Comparison of ENCODE assay signal across 20 cellular contexts in the genomic region with DNA sequence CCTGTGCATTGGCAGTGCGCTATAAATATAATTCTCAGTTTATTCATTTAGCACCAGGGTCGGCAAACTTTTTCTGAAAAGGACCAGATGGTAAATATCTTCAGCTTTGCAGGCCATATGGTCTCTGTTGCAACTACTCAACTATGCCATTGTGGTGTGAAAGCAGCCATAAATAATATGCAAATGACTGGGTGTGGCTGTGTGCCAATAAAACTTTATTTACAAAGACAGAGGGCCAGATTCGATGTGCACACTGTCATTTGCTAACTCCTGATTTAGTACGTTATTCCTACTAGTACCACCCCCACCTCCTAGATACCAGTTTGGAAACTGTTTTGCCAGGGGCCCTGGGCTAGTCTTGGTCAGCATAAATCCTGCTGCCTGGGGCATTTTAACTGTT.
DNase-seq lines count a peak whose midpoint lies in the region; ATAC-seq, FAIRE-seq and TF ChIP-seq lines count a peak whose summit lies in the region.
"Had no signal": no experiment of that assay in that cellular context is flagged by ENCODE, and none has a peak within 500 bp of the region (broad histone marks: within the 10 kb centered on the region; RNA-seq: fewer than 3 reads in every experiment).

No MANE protein-coding gene starts in this region.

- in situ Hi-C loops in GM12878 (cut with MboI) = no loop called here

- BruUV-seq in GM12878 (replicated peaks; lab: Mats Ljungman, UMichigan) = no TSS peak

- H3K4ac ChIP-seq in neuronal stem cell (ENCODE audit: low read length) = no peak overlapping the region

- no peak overlapping the region for H2BK120ac ChIP-seq in neuronal stem cell (ENCODE audit: low read depth, low read length)

- H3K9me3 ChIP-seq in GM12878 (replicated peaks; ENCODE audit: control insufficient read depth, insufficient read depth, low read length) (no peaks in the 10 kb centered on the region), neuronal stem cell (replicated peaks in 1 of 2; ENCODE audit: control insufficient read depth in 2 of 2, insufficient read depth in 1 of 2, low read depth in 1 of 2, low read length in 2 of 2) (peaks cover 0 to 2% of the 10 kb centered on the region in 2 donors)

- no peak for TF ChIP-seq EP300 in GM12878 (IDR thresholded peaks at IDR 0.05; ENCODE audit: borderline replicate concordance in 1 of 2, control insufficient read depth in 1 of 2, low read depth in 2 of 2, low read length in 2 of 2)

- H2AFZ ChIP-seq in GM12878 (ENCODE audit: control insufficient read depth, low read depth, low read length) = no peak overlapping the region
- no peak overlapping the region for H2AFZ ChIP-seq in neuronal stem cell (ENCODE audit: low read length)

- H3K79me2 ChIP-seq in GM12878 (ENCODE audit: control insufficient read depth, insufficient read depth, low read length) = no peaks in the 10 kb centered on the region

- peak; percentile 79 for DNase-seq in DMS 273 (lab: John Stamatoyannopoulos, UW; ENCODE audit: unreplicated experiment)
- DNase-seq in DMS 273 treated with DMSO at 0.1 percent for 48 hours (lab: John Stamatoyannopoulos, UW) = peak; percentile 36
- peak; percentile 63 for DNase-seq in NCI-H1694 treated with DMSO at 0.1 percent for 48 hours (lab: John Stamatoyannopoulos, UW)
- DNase-seq in GM12878 (ENCODE audit: low read depth, low spot score) = no peak
- DNase-seq in stimulated activated CD4-positive, alpha-beta T cell treated with anti-CD3 and anti-CD28 coated beads, Interleukin-12 subunit alpha, Interleukin-12 subunit beta, amount 100 ng/mL, for 4 hours = no peak
- no peak for DNase-seq in NCI-H774 (lab: John Stamatoyannopoulos, UW)
- DNase-seq in neuronal stem cell (ENCODE audit: low spot score) = no peak
- no peak for DNase-seq in sciatic nerve (ENCODE audit: low spot score)
- DNase-seq: C1 segment of cervical spinal cord; Calu3; CD4-positive, alpha-beta memory T cell; COR-L47; DMS79; EL; GDM1; H7; HCEC 1CT had no signal

- intact Hi-C loops in GM12878 (cut with micrococcal nuclease; ENCODE audit: unreplicated experiment) (no loop called here), sciatic nerve (cut with DNase I) (no loop called here)

- H3K4me1 ChIP-seq in GM12878 (ENCODE audit: control insufficient read depth, insufficient read depth, low read length) (no peaks in the 10 kb centered on the region), neuronal stem cell (ENCODE audit: control insufficient read depth in 2 of 2, insufficient read depth in 1 of 2, low read depth in 1 of 2, low read length in 2 of 2) (no peaks in the 10 kb centered on the region)

- H4K8ac ChIP-seq in neuronal stem cell (ENCODE audit: low read depth, low read length) = no peak overlapping the region

- no peaks in the 10 kb centered on the region for H3K79me1 ChIP-seq in neuronal stem cell (ENCODE audit: low read depth, low read length)

- POLR2A ChIA-PET in GM12878 (lab: Charles Lee) = no interaction called here

- H3K4me3 ChIP-seq in GM12878 (no peak overlapping the region), neuronal stem cell (ENCODE audit: low read length in 2 of 2) (no peak overlapping the region)

- H3K36me3 ChIP-seq in GM12878 (ENCODE audit: control insufficient read depth in 2 of 2, insufficient read depth in 2 of 2, low read length in 1 of 2) (no peaks in the 10 kb centered on the region), neuronal stem cell (replicated peaks in 1 of 2; ENCODE audit: control insufficient read depth in 2 of 2, insufficient read depth in 2 of 2, low read length in 2 of 2) (no peaks in the 10 kb centered on the region)

- TF ChIP-seq CTCF in GM12878 (IDR thresholded peaks at IDR 0.05 in 2 of 3, conservative IDR thresholded peaks at IDR 0.05 in 1 of 3; ENCODE audit: control insufficient read depth in 2 of 3, extremely low read depth in 1 of 3, insufficient read depth in 1 of 3, low read depth in 3 of 3, low read length in 3 of 3) = no peak

- H3K14ac ChIP-seq in neuronal stem cell (ENCODE audit: low read length) = no peak overlapping the region

- RAD21 ChIA-PET in GM12878 (lab: Charles Lee; ENCODE audit: unreplicated experiment) = no interaction called here

- CTCF ChIA-PET in GM12878 (lab: Yijun Ruan, JAX) = no interaction called here

- H3K27ac ChIP-seq in GM12878 (ENCODE audit: control insufficient read depth, insufficient read depth) (no peak overlapping the region), neuronal stem cell (replicated peaks; ENCODE audit: low read length) (no peak overlapping the region)

- peaks cover 0 to 1% of the 10 kb centered on the region in 2 experiments; a peak in 1 of 4 replicates for H3K27me3 ChIP-seq in GM12878 (replicated peaks in 1 of 2; ENCODE audit: control insufficient read depth in 2 of 2, insufficient read depth in 2 of 2, low read length in 1 of 2)
- no peaks in the 10 kb centered on the region for H3K27me3 ChIP-seq in neuronal stem cell (ENCODE audit: control insufficient read depth in 3 of 3, insufficient read depth in 3 of 3, low read depth in 1 of 3, low read length in 3 of 3)

- TF ChIP-seq POLR2A in GM12878 (IDR thresholded peaks at IDR 0.05; ENCODE audit: low read depth, low read length) = no peak

- no peak overlapping the region for H2AK5ac ChIP-seq in neuronal stem cell (ENCODE audit: low read depth, low read length)

- FAIRE-seq in GM12878 (lab: Jason Lieb, UNC) = no peak
- FAIRE-seq: GM12891, GM18507, H1 had no signal

- no peak overlapping the region for H3K23ac ChIP-seq in neuronal stem cell (ENCODE audit: low read depth, low read length, poor library complexity)

- no peak overlapping the region for H3K9ac ChIP-seq in GM12878 (ENCODE audit: control insufficient read depth, insufficient read depth, low read length)
- H3K9ac ChIP-seq in neuronal stem cell (ENCODE audit: low read depth, low read length, poor library complexity) = no peak overlapping the region

- no peak overlapping the region for H2BK5ac ChIP-seq in neuronal stem cell (ENCODE audit: low read length)

- WGBS in GM12878 (ENCODE audit: insufficient coverage, insufficient replicate concordance, low lambda C conversion rate, missing lambda C conversion rate) = 19% methylated on average over 4 of the region's 4 CpGs
- WGBS in neuronal stem cell (ENCODE audit: extremely low coverage in 2 of 2, insufficient read length in 2 of 2, insufficient replicate concordance in 1 of 2), 2 donors = no CpG with 5 or more reads among the region's 4 CpGs

- no peak overlapping the region for H3K18ac ChIP-seq in neuronal stem cell (ENCODE audit: low read length)

- H2BK15ac ChIP-seq in neuronal stem cell (ENCODE audit: low read length) = no peak overlapping the region

- no peak for ATAC-seq in GM12878
- ATAC-seq in sciatic nerve = no peak

- TF ChIP-seq RAD21 in GM12878 (IDR thresholded peaks at IDR 0.05; ENCODE audit: insufficient read depth, low read depth, low read length) = no peak

- no peak overlapping the region for H3K4me2 ChIP-seq in GM12878 (ENCODE audit: control insufficient read depth, insufficient read depth)
- no peak overlapping the region for H3K4me2 ChIP-seq in neuronal stem cell (ENCODE audit: insufficient read depth, low read length, poor library complexity, severe bottlenecking)

- H2BK12ac ChIP-seq in neuronal stem cell (ENCODE audit: low read length) = no peak overlapping the region

- no peaks in the 10 kb centered on the region for H4K20me1 ChIP-seq in GM12878 (ENCODE audit: control insufficient read depth, insufficient read depth)

- H4K91ac ChIP-seq in neuronal stem cell (ENCODE audit: low read depth, low read length, poor library complexity) = no peak overlapping the region

- SMC1A ChIA-PET in GM12878 (lab: Charles Lee; ENCODE audit: uncharacterized antibody, unreplicated experiment) = no interaction called here

TF ChIP-seq in GM12878, 131 proteins besides CTCF, POLR2A, EP300 and RAD21:
- TF ChIP-seq, protein P1, sequence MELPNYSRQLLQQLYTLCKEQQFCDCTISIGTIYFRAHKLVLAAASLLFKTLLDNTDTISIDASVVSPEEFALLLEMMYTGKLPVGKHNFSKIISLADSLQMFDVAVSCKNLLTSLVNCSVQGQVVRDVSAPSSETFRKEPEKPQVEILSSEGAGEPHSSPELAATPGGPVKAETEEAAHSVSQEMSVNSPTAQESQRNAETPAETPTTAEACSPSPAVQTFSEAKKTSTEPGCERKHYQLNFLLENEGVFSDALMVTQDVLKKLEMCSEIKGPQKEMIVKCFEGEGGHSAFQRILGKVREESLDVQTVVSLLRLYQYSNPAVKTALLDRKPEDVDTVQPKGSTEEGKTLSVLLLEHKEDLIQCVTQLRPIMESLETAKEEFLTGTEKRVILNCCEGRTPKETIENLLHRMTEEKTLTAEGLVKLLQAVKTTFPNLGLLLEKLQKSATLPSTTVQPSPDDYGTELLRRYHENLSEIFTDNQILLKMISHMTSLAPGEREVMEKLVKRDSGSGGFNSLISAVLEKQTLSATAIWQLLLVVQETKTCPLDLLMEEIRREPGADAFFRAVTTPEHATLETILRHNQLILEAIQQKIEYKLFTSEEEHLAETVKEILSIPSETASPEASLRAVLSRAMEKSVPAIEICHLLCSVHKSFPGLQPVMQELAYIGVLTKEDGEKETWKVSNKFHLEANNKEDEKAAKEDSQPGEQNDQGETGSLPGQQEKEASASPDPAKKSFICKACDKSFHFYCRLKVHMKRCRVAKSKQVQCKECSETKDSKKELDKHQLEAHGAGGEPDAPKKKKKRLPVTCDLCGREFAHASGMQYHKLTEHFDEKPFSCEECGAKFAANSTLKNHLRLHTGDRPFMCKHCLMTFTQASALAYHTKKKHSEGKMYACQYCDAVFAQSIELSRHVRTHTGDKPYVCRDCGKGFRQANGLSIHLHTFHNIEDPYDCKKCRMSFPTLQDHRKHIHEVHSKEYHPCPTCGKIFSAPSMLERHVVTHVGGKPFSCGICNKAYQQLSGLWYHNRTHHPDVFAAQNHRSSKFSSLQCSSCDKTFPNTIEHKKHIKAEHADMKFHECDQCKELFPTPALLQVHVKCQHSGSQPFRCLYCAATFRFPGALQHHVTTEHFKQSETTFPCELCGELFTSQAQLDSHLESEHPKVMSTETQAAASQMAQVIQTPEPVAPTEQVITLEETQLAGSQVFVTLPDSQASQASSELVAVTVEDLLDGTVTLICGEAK (IDR thresholded peaks at IDR 0.05; ENCODE audit: borderline replicate concordance) = peak; percentile 53
- TF ChIP-seq ZNF217 (IDR thresholded peaks at IDR 0.05) = no peak

Comparison
In these comparisons a context has a peak if more than half of its experiments do, and no peak if none do; other contexts are left out.
1. DNase-seq: peak in DMS 273 (single experiment), DMS 273 treated with DMSO at 0.1 percent for 48 hours (single experiment) and NCI-H1694 treated with DMSO at 0.1 percent for 48 hours (single experiment); none in GM12878 (single experiment), stimulated activated CD4-positive, alpha-beta T cell treated with anti-CD3 and anti-CD28 coated beads, Interleukin-12 subunit alpha, Interleukin-12 subunit beta, amount 100 ng/mL, for 4 hours (single experiment), NCI-H774 (single experiment), neuronal stem cell (single experiment) and sciatic nerve (single experiment).